Comparison of ENCODE assay signal across 10 cellular contexts in the genomic region with DNA sequence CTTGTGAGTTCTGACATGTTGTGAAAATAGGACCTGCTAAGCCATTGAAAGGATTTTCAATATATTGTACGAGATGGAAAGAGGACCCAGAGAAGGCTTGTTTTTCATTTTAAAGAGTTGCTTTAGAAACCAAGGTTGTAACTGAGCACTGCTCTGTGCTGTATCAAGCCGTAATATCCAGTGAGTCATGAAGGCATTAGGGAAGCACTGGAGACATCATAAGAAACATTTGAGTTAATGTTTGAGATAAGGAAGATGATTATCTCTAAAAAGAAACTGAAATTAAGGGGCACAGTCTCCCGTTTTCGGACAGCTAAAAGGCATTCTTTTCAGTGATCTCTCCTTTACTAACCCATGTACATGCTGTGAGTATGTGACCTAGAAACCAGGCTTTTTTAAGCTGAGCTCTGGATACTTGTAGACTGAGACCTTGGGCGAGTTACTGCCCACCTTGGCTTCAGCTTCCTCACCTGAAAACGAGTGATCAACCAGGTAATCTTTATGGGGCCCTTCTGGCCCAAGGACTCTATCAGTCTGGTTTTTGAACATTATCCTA.
DNase-seq lines count a peak whose midpoint lies in the region; ATAC-seq and TF ChIP-seq lines count a peak whose summit lies in the region.
"Had no signal": no experiment of that assay in that cellular context is flagged by ENCODE, and none has a peak within 500 bp of the region (broad histone marks: within the 10 kb centered on the region; RNA-seq: fewer than 3 reads in every experiment).

No MANE protein-coding gene starts in this region.

- peak overlapping the region in 9 of 10 donors; percentile 25 to 86 (median 73) for H3K27ac ChIP-seq in heart right ventricle
- peak overlapping the region; percentile 77 for H3K27ac ChIP-seq in lower lobe of right lung
- H3K27ac ChIP-seq in urinary bladder (ENCODE audit: low read depth): peak overlapping the region; percentile 75

- H3K27me3 ChIP-seq in heart right ventricle (no peaks in the 10 kb centered on the region), lower lobe of right lung (ENCODE audit: low read depth) (no peaks in the 10 kb centered on the region)

- H3K9me3 ChIP-seq in heart right ventricle (no peaks in the 10 kb centered on the region), lower lobe of right lung (no peaks in the 10 kb centered on the region)

- TF ChIP-seq CTCF in heart right ventricle (IDR thresholded peaks at IDR 0.05): no peak
- no peak for TF ChIP-seq CTCF in lower lobe of right lung (IDR thresholded peaks at IDR 0.05)

- WGBS in heart right ventricle, 2 donors: 76 to 88% methylated on average over 6 of the region's 6 CpGs
- 41% methylated on average over 6 of the region's 6 CpGs for WGBS in urinary bladder

- no peak overlapping the region for H3K4me3 ChIP-seq in heart right ventricle
- H3K4me3 ChIP-seq in lower lobe of right lung: no peak overlapping the region
- H3K4me3 ChIP-seq in urinary bladder (ENCODE audit: low read depth, low read length): no peak overlapping the region

- ATAC-seq in heart right ventricle: no peak
- no peak for ATAC-seq in left cardiac atrium
- ATAC-seq in lower lobe of right lung: no peak
- no peak for ATAC-seq in GM21447 (IDR thresholded peaks at IDR 0.05; ENCODE audit: unreplicated experiment)

- intact Hi-C loops in heart right ventricle (cut with DNase I) (loop anchor here in 6 of 10 donors (5.0 to 10.0 kb wide), 8 partner anchors 33 to 147 kb away; partner anchors contain the start of gene TBX2 (in 4 of the 6)), left cardiac atrium (cut with DNase I) (no loop called here), lower lobe of right lung (cut with DNase I) (no loop called here)

- peaks cover 5 to 71% (median 46%) of the 10 kb centered on the region in 9 donors for H3K4me1 ChIP-seq in heart right ventricle
- H3K4me1 ChIP-seq in lower lobe of right lung: peaks cover 70% of the 10 kb centered on the region
- no peaks in the 10 kb centered on the region for H3K4me1 ChIP-seq in urinary bladder (ENCODE audit: insufficient read depth)

- H3K36me3 ChIP-seq in heart right ventricle (no peaks in the 10 kb centered on the region), lower lobe of right lung (no peaks in the 10 kb centered on the region), urinary bladder (ENCODE audit: insufficient read depth) (no peaks in the 10 kb centered on the region)

- DNase-seq in heart right ventricle (no peak), left cardiac atrium (no peak), amniotic epithelial cell (ENCODE audit: low read depth) (peak; percentile 95), lower lobe of right lung (no peak), GOT3 (lab: John Stamatoyannopoulos, UW) (no peak)
- no peak for DNase-seq in stimulated activated CD4-positive, alpha-beta T cell treated with anti-CD3 and anti-CD28 coated beads, Interleukin-1b, Interleukin-23, amount 100 ng/mL, for 48 hours
- DNase-seq: activated CD4-positive, CD25-positive, alpha-beta regulatory T cell; central memory CD4-positive, alpha-beta T cell had no signal

Comparison
In these comparisons a context has a peak if more than half of its experiments do, and no peak if none do; other contexts are left out.
1. intact Hi-C loops: an anchor here in heart right ventricle (5.0 to 10.0 kb wide); none called in left cardiac atrium and lower lobe of right lung.